Comparison of ENCODE assay signal across 9 cellular contexts in genomic region chr17:49967621-49968379, GRCh38. TPM values are rescaled to one million over a fixed set of nuclear protein-coding genes. Genes with fewer than 3 reads are reported as not detected.
DNase-seq lines count a peak whose midpoint lies in the region; ATAC-seq and TF ChIP-seq lines count a peak whose summit lies in the region.
"Had no signal": no experiment of that assay in that cellular context is flagged by ENCODE, and none has a peak within 500 bp of the region (broad histone marks: within the 10 kb centered on the region; RNA-seq: fewer than 3 reads in every experiment).

No MANE protein-coding gene starts in this region.

- H3K27ac ChIP-seq in BLaER1 treated with 17β-estradiol and CSF1 and Interleukin-3, amounts not matched to agents 10 nM and 100 nM = no peak overlapping the region

- peaks cover 16 to 66% (median 30%) of the 10 kb centered on the region in 10 experiments for H3K4me1 ChIP-seq in BLaER1 treated with 17β-estradiol and CSF1 and Interleukin-3, amounts not matched to agents 10 nM and 100 nM

- H3K9me3 ChIP-seq in BLaER1 treated with 17β-estradiol and CSF1 and Interleukin-3, amounts not matched to agents 10 nM and 100 nM (replicated peaks in 1 of 11) = peaks cover 0 to 38% (median 10%) of the 10 kb centered on the region in 11 experiments; a peak in 11 of 22 replicates

- H3K9me3 Mint-ChIP-seq in chondrocyte (ENCODE audit: low read depth) (no peaks in the 10 kb centered on the region), nephron (peaks cover 2% of the 10 kb centered on the region)

- ATAC-seq in GM19023 (IDR thresholded peaks at IDR 0.05; ENCODE audit: unreplicated experiment) = no peak
- no peak for ATAC-seq in GM19455 (IDR thresholded peaks at IDR 0.05; ENCODE audit: unreplicated experiment)

- H3K36me3 Mint-ChIP-seq in chondrocyte (ENCODE audit: low read depth) (peaks cover 4% of the 10 kb centered on the region), nephron (ENCODE audit: low read depth) (no peaks in the 10 kb centered on the region)

- peaks cover 99 to 100% (median 100%) of the 10 kb centered on the region in 11 experiments for H3K27me3 ChIP-seq in BLaER1 treated with 17β-estradiol and CSF1 and Interleukin-3, amounts not matched to agents 10 nM and 100 nM

- peaks cover 87% of the 10 kb centered on the region for H3K27me3 Mint-ChIP-seq in chondrocyte (ENCODE audit: low read depth)
- H3K27me3 Mint-ChIP-seq in nephron (ENCODE audit: low read depth) = peaks cover 100% of the 10 kb centered on the region

- DNase-seq in chondrocyte (ENCODE audit: low spot score) (no peak), cerebellum (ENCODE audit: low spot score) (no peak), COR-L47 (lab: John Stamatoyannopoulos, UW) (no peak)

- TF ChIP-seq CTCF in chondrocyte (IDR thresholded peaks at IDR 0.05) = no peak
- no peak for TF ChIP-seq CTCF in nephron (IDR thresholded peaks at IDR 0.05; ENCODE audit: unreplicated experiment in 3 of 3)

- H3K9ac ChIP-seq in BLaER1 treated with 17β-estradiol and CSF1 and Interleukin-3, amounts not matched to agents 10 nM and 100 nM = no peak overlapping the region; a peak in 2 of 22 replicates

- no peak for TF ChIP-seq RAD21 in Ishikawa (IDR thresholded peaks at IDR 0.05; ENCODE audit: low read depth)

- H3K27ac Mint-ChIP-seq in chondrocyte (ENCODE audit: unreplicated experiment) (no peak overlapping the region), nephron (no peak overlapping the region)

- no peaks in the 10 kb centered on the region for H3K36me3 ChIP-seq in BLaER1 treated with 17β-estradiol and CSF1 and Interleukin-3, amounts not matched to agents 10 nM and 100 nM

- H4K20me1 ChIP-seq in BLaER1 treated with 17β-estradiol and CSF1 and Interleukin-3, amounts not matched to agents 10 nM and 100 nM = peaks cover 0 to 44% (median 18%) of the 10 kb centered on the region in 11 experiments; a peak in 13 of 22 replicates

- H3K4me3 Mint-ChIP-seq in chondrocyte (ENCODE audit: unreplicated experiment) = peak overlapping the region; percentile 50
- H3K4me3 Mint-ChIP-seq in nephron = peak overlapping the region; percentile 61 to 74 (median 72)

- H3K4me3 ChIP-seq in BLaER1 treated with 17β-estradiol and CSF1 and Interleukin-3, amounts not matched to agents 10 nM and 100 nM = peak overlapping the region; percentile 53 to 71 (median 61); a peak in 19 of 20 replicates

- no peak for TF ChIP-seq EP300 in Ishikawa (IDR thresholded peaks at IDR 0.05; ENCODE audit: borderline replicate concordance)

- H3K4me1 Mint-ChIP-seq in chondrocyte (ENCODE audit: low read depth) = peaks cover 41% of the 10 kb centered on the region
- peaks cover 36% of the 10 kb centered on the region for H3K4me1 Mint-ChIP-seq in nephron

- peak overlapping the region; percentile 89 to 99 (median 94) for H3K4me2 ChIP-seq in BLaER1 treated with 17β-estradiol and CSF1 and Interleukin-3, amounts not matched to agents 10 nM and 100 nM

TF ChIP-seq in Ishikawa, 13 proteins besides CTCF, POLR2A, EP300 and RAD21:
- TF ChIP-seq MAX (IDR thresholded peaks at IDR 0.05) (0 out of 2 replicates have a peak, but pooled peaks have one; percentile 7), USF1 (IDR thresholded peaks at IDR 0.05) (no peak; the same call in 1 of the 2 replicates)
TF ChIP-seq in Ishikawa: peak in this region for 1.

RNA-seq across cellular contexts. Expression of gene DLX4, which starts 1.2 kb away (rescaled TPM):
- total RNA-seq in chondrocyte (0.12 TPM in 1 of 3 replicates, not detected in the others), cerebellum (not detected)

RNA-seq across cellular contexts. Expression of gene DLX3, which starts 27.2 kb away (rescaled TPM):
- total RNA-seq in chondrocyte (0.10 TPM in 1 of 3 replicates, not detected in the others), cerebellum (0.18 TPM)
- total RNA-seq: SK-MEL-5 had no signal
